8 cellular contexts compared by ENCODE assay signal in the genomic region with DNA sequence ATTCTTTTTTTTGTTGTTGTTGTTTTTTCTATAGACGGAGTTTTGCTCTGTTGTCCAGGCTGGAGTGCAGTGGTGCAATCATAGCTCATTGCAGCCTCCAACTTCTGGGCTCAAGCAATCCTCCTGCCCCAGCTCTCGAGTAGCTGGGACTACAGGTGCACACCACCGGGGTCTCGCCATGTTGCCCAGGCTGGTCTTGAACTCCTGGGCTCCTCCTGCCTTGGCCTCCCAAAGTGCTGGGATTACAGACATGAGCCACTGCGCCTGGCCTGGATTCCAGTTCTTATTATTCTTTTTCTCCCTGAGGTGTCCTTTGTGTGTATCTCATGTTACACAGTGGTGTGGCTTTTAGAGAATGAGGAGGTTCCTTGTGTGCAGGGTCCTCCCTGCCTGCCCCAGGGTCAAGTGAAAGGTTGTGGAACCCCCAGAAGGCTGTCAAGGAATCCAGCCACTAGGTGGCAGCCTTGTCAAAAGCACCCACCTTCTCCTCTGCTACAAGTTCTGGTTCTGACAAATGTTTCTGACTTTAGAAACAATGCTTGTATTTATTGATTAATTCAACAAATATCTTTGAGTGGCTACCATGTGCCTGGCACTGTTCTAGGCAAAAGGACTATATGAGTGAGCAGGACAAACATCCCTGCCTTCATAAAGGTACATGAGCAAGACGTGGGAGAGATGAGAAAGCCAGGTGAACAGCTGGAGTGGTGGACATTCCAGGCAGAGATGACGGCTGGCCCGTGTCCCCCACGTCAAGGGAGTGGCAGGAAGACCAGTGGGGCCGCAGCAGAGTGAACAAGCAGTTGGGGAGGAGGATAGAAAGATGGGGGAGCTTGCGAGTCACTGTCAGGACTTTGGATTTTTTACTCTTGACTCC.
DNase-seq lines count a peak whose midpoint lies in the region; ATAC-seq and TF ChIP-seq lines count a peak whose summit lies in the region.

No MANE protein-coding gene starts in this region.

- H3K9me3 ChIP-seq in HAP-1: no peaks in the 10 kb centered on the region
- no peaks in the 10 kb centered on the region for H3K9me3 ChIP-seq in PC-3 (ENCODE audit: low read length)
- no peaks in the 10 kb centered on the region for H3K9me3 ChIP-seq in esophagus squamous epithelium

- peaks cover 21% of the 10 kb centered on the region for H3K4me1 Mint-ChIP-seq in nephron
- peaks cover 10% of the 10 kb centered on the region for H3K4me1 Mint-ChIP-seq in stimulated activated memory B cell treated with anti-CD40 and anti-IgM and Interleukin-4, amounts not matched to agents 10 μg/mL and 1 μg/mL and 100 μg/mL, for 72 hours

- POLR2A ChIA-PET in PC-3 (lab: Charles Lee; ENCODE audit: unreplicated experiment): no interaction called here

- H3K4me1 ChIP-seq in HAP-1 (no peaks in the 10 kb centered on the region), PC-3 (ENCODE audit: insufficient read depth, low read length) (peaks cover 5% of the 10 kb centered on the region; the same call in 1 of the 2 replicates), esophagus squamous epithelium (peaks cover 0 to 14% (median 0%) of the 10 kb centered on the region in 3 donors)

- H2AFZ ChIP-seq in PC-3 (ENCODE audit: low read length): no peak overlapping the region

- peak; percentile 67 for ATAC-seq in PC-3
- peak; percentile 69 for ATAC-seq in stimulated activated memory B cell treated with anti-CD40 and anti-IgM and Interleukin-4, amounts not matched to agents 10 μg/mL and 1 μg/mL and 100 μg/mL, for 72 hours
- no peak for ATAC-seq in GM19324 (IDR thresholded peaks at IDR 0.05; ENCODE audit: low FRiP score, unreplicated experiment)

- H3K27me3 Mint-ChIP-seq in nephron (ENCODE audit: low read depth): peaks cover 16% of the 10 kb centered on the region
- peaks cover 10% of the 10 kb centered on the region for H3K27me3 Mint-ChIP-seq in stimulated activated memory B cell treated with anti-CD40 and anti-IgM and Interleukin-4, amounts not matched to agents 10 μg/mL and 1 μg/mL and 100 μg/mL, for 72 hours

- no peak overlapping the region for H3K27ac Mint-ChIP-seq in nephron
- H3K27ac Mint-ChIP-seq in stimulated activated memory B cell treated with anti-CD40 and anti-IgM and Interleukin-4, amounts not matched to agents 10 μg/mL and 1 μg/mL and 100 μg/mL, for 72 hours: no peak overlapping the region

- H3K9me2 ChIP-seq in PC-3 (replicated peaks; ENCODE audit: low read length): no peaks in the 10 kb centered on the region

- H3K79me2 ChIP-seq in PC-3 (ENCODE audit: low read length): no peaks in the 10 kb centered on the region

- no peaks in the 10 kb centered on the region for H3F3A ChIP-seq in PC-3 (ENCODE audit: low read length, unreplicated experiment)

- intact Hi-C loops in PC-3 (cut with micrococcal nuclease) (loop anchor here (1.0 kb wide), 1 partner anchor 104 kb away; no protein-coding TSS in a partner anchor), esophagus squamous epithelium (cut with DNase I) (loop anchor here (5.0 kb wide), 1 partner anchor 201 kb away; no protein-coding TSS in a partner anchor)

- peak; percentile 98 for TF ChIP-seq CTCF in PC-3 (conservative IDR thresholded peaks at IDR 0.05; ENCODE audit: low read depth, low read length)
- peak; percentile 77 to 92 (median 82) for TF ChIP-seq CTCF in esophagus squamous epithelium (IDR thresholded peaks at IDR 0.05)
- TF ChIP-seq CTCF in nephron (IDR thresholded peaks at IDR 0.05; ENCODE audit: unreplicated experiment in 3 of 3): peak; percentile 86 to 97 (median 96)

- in situ Hi-C loops in HAP-1 (cut with MboI; ENCODE audit: low sequenced_read_pairs): loop anchor here (10.0 kb wide), 1 partner anchor 103 kb away; no protein-coding TSS in a partner anchor

- no peak for TF ChIP-seq POLR2A in esophagus squamous epithelium (IDR thresholded peaks at IDR 0.05)

- no peaks in the 10 kb centered on the region for H4K20me1 ChIP-seq in PC-3 (ENCODE audit: low read length)

- H3K36me3 Mint-ChIP-seq in nephron (ENCODE audit: low read depth): no peaks in the 10 kb centered on the region
- H3K36me3 Mint-ChIP-seq in stimulated activated memory B cell treated with anti-CD40 and anti-IgM and Interleukin-4, amounts not matched to agents 10 μg/mL and 1 μg/mL and 100 μg/mL, for 72 hours: no peaks in the 10 kb centered on the region

- H3K36me3 ChIP-seq in HAP-1 (replicated peaks) (no peaks in the 10 kb centered on the region), PC-3 (ENCODE audit: low read depth, low read length) (no peaks in the 10 kb centered on the region), esophagus squamous epithelium (no peaks in the 10 kb centered on the region)

- 0 out of 2 replicates have a peak overlapping the region, but pooled peaks have one; percentile 25 for H3K4me2 ChIP-seq in PC-3 (ENCODE audit: low read length)

- BruUV-seq in PC-3 (replicated peaks; lab: Mats Ljungman, UMichigan): no TSS peak

- no peak overlapping the region for H3K4me3 ChIP-seq in HAP-1
- no peak overlapping the region for H3K4me3 ChIP-seq in PC-3 (ENCODE audit: low read length)
- H3K4me3 ChIP-seq in esophagus squamous epithelium: no peak overlapping the region

- peak; percentile 78 for DNase-seq in AG20443 (ENCODE audit: low spot score)
- DNase-seq in HAP-1 (ENCODE audit: low spot score in 2 of 2): peak; percentile 11 to 79
- DNase-seq in PC-3: peak; percentile 71
- DNase-seq in activated T-cell treated with anti-CD3 and anti-CD28 coated beads, Interleukin-2, amount 50 U/mL, for 48 hours: peak; percentile 75 to 79
- no peak for DNase-seq in esophagus squamous epithelium (lab: John Stamatoyannopoulos, UW)

- CTCF ChIA-PET in PC-3 (lab: Charles Lee): no interaction called here

- no peaks in the 10 kb centered on the region for H3K27me3 ChIP-seq in HAP-1 (ENCODE audit: low read depth)
- no peaks in the 10 kb centered on the region for H3K27me3 ChIP-seq in PC-3 (ENCODE audit: low read length)
- no peaks in the 10 kb centered on the region for H3K27me3 ChIP-seq in esophagus squamous epithelium

- H3K4me3 Mint-ChIP-seq in nephron: no peak overlapping the region
- no peak overlapping the region for H3K4me3 Mint-ChIP-seq in stimulated activated memory B cell treated with anti-CD40 and anti-IgM and Interleukin-4, amounts not matched to agents 10 μg/mL and 1 μg/mL and 100 μg/mL, for 72 hours

- H3K27ac ChIP-seq in PC-3 (ENCODE audit: low read length) (no peak overlapping the region), esophagus squamous epithelium (no peak overlapping the region)

- no peaks in the 10 kb centered on the region for H3K9me3 Mint-ChIP-seq in nephron
- no peaks in the 10 kb centered on the region for H3K9me3 Mint-ChIP-seq in stimulated activated memory B cell treated with anti-CD40 and anti-IgM and Interleukin-4, amounts not matched to agents 10 μg/mL and 1 μg/mL and 100 μg/mL, for 72 hours

- 30 to 50% methylated on average over 10 to 11 of the region's 11 CpGs for WGBS in esophagus squamous epithelium, 2 donors

- no peak overlapping the region for H3K9ac ChIP-seq in PC-3 (ENCODE audit: low read length)
